In genomic region chr2:224940618-224941017, GRCh38 we compare ENCODE assay signal across 26 cellular contexts.
A peak's percentile ranks its signal among the peaks of the same experiment; 100 is the strongest.
DNase-seq lines count a peak whose midpoint lies in the region; ATAC-seq and TF ChIP-seq lines count a peak whose summit lies in the region.
"Had no signal": no experiment of that assay in that cellular context is flagged by ENCODE, and none has a peak within 500 bp of the region (broad histone marks: within the 10 kb centered on the region; RNA-seq: fewer than 3 reads in every experiment).

No MANE protein-coding gene starts in this region.

- intact Hi-C loops in activated CD4-positive, alpha-beta T cell treated with anti-CD3 and anti-CD28 coated beads for 36 hours (cut with DNase I, micrococcal nuclease), result loop anchor here (5.0 to 10.0 kb wide), 2 partner anchors 1894 to 1897 kb away; partner anchors contain the start of gene RHBDD1 (in 2 of the 2)
- intact Hi-C loops in CD8-positive, alpha-beta T cell (cut with DNase I, micrococcal nuclease), result loop anchor here in 1 of 2 experiments (10.0 kb wide), 2 partner anchors 356 to 1854 kb away; partner anchors contain the start of genes CUL3 and IRS1
- intact Hi-C loops in activated T-helper 1 cell treated with anti-CD3 and anti-CD28 coated beads, Interleukin-12 subunit alpha, Interleukin-12 subunit beta, Interleukin-2, Interleukin-4 antibody, amounts not matched to agents 30 ng/mL and 10 ng/mL and 1 ng/mL, durations not matched to agents 14 hours and 24 hours and 36 hours (cut with micrococcal nuclease), result loop anchor here (5.0 kb wide), 1 partner anchor 913 kb away; no protein-coding TSS in a partner anchor

- no peaks in the 10 kb centered on the region for H3K9me3 Mint-ChIP-seq in activated CD4-positive, alpha-beta T cell treated with anti-CD3 and anti-CD28 coated beads for 36 hours (ENCODE audit: low read depth)
- no peaks in the 10 kb centered on the region for H3K9me3 Mint-ChIP-seq in CD8-positive, alpha-beta T cell
- H3K9me3 Mint-ChIP-seq in activated T-helper 1 cell treated with anti-CD3 and anti-CD28 coated beads, Interleukin-12 subunit alpha, Interleukin-12 subunit beta, Interleukin-2, Interleukin-4 antibody, amounts not matched to agents 30 ng/mL and 10 ng/mL and 1 ng/mL, durations not matched to agents 14 hours and 24 hours and 36 hours, result no peaks in the 10 kb centered on the region
- H3K9me3 Mint-ChIP-seq in stimulated activated effector memory CD8-positive, alpha-beta T cell treated with anti-CD3 and anti-CD28 coated beads, Interleukin-12 subunit alpha, Interleukin-12 subunit beta, amount 100 ng/mL, for 72 hours, result no peaks in the 10 kb centered on the region
- H3K9me3 Mint-ChIP-seq: central memory CD8-positive, alpha-beta T cell; neural crest cell had no signal

- no peaks in the 10 kb centered on the region for H3K36me3 ChIP-seq in CD8-positive, alpha-beta T cell (ENCODE audit: insufficient read depth, low read length)
- H3K36me3 ChIP-seq: right atrium auricular region, upper lobe of right lung had no signal

- peak overlapping the region; percentile 63 for H3K4me3 Mint-ChIP-seq in activated CD4-positive, alpha-beta T cell treated with anti-CD3 and anti-CD28 coated beads for 36 hours
- peak overlapping the region; percentile 43 for H3K4me3 Mint-ChIP-seq in CD8-positive, alpha-beta T cell
- peak overlapping the region; percentile 20 for H3K4me3 Mint-ChIP-seq in activated T-helper 1 cell treated with anti-CD3 and anti-CD28 coated beads, Interleukin-12 subunit alpha, Interleukin-12 subunit beta, Interleukin-2, Interleukin-4 antibody, amounts not matched to agents 30 ng/mL and 10 ng/mL and 1 ng/mL, durations not matched to agents 14 hours and 24 hours and 36 hours
- peak overlapping the region; percentile 24 for H3K4me3 Mint-ChIP-seq in stimulated activated effector memory CD8-positive, alpha-beta T cell treated with anti-CD3 and anti-CD28 coated beads, Interleukin-12 subunit alpha, Interleukin-12 subunit beta, amount 100 ng/mL, for 72 hours
- H3K4me3 Mint-ChIP-seq: central memory CD8-positive, alpha-beta T cell; neural crest cell had no signal

- no peaks in the 10 kb centered on the region for H3K27me3 Mint-ChIP-seq in activated CD4-positive, alpha-beta T cell treated with anti-CD3 and anti-CD28 coated beads for 36 hours
- no peaks in the 10 kb centered on the region for H3K27me3 Mint-ChIP-seq in CD8-positive, alpha-beta T cell (ENCODE audit: low read depth)
- H3K27me3 Mint-ChIP-seq in activated T-helper 1 cell treated with anti-CD3 and anti-CD28 coated beads, Interleukin-12 subunit alpha, Interleukin-12 subunit beta, Interleukin-2, Interleukin-4 antibody, amounts not matched to agents 30 ng/mL and 10 ng/mL and 1 ng/mL, durations not matched to agents 14 hours and 24 hours and 36 hours (ENCODE audit: insufficient read depth), result no peaks in the 10 kb centered on the region
- H3K27me3 Mint-ChIP-seq: central memory CD8-positive, alpha-beta T cell had no signal

- no peaks in the 10 kb centered on the region for H3K27me3 ChIP-seq in CD8-positive, alpha-beta T cell (ENCODE audit: insufficient read depth, low read length)
- H3K27me3 ChIP-seq: right atrium auricular region, spleen, upper lobe of right lung had no signal

- H3K27ac ChIP-seq in CD8-positive, alpha-beta T cell (ENCODE audit: low read depth, low read length), result no peak overlapping the region
- H3K27ac ChIP-seq: parathyroid adenoma, right atrium auricular region, upper lobe of right lung had no signal

- no peak overlapping the region for H3K4me3 ChIP-seq in CD8-positive, alpha-beta T cell (ENCODE audit: low read depth, low read length)
- H3K4me3 ChIP-seq: right atrium auricular region, spleen, upper lobe of right lung had no signal

- no peaks in the 10 kb centered on the region for H3K9me3 ChIP-seq in CD8-positive, alpha-beta T cell (ENCODE audit: low read length)
- H3K9me3 ChIP-seq: Caco-2, right atrium auricular region, spleen, upper lobe of right lung had no signal

- CTCF ChIA-PET in activated CD4-positive, alpha-beta T cell treated with anti-CD3 and anti-CD28 coated beads for 36 hours (lab: Charles Lee), result interaction anchor here (1.0 to 5.1 kb wide), 5 partner anchors 10 to 59 kb away, joined by 3 to 53 read pairs (median 4); no protein-coding TSS in a partner anchor
- CTCF ChIA-PET in CD8-positive, alpha-beta T cell (lab: Charles Lee), result interaction anchor here (0.8 to 10.4 kb wide), 4 partner anchors 8 to 60 kb away, joined by 4 to 63 read pairs (median 5); no protein-coding TSS in a partner anchor

- peak; percentile 56 for DNase-seq in activated CD4-positive, alpha-beta T cell treated with anti-CD3 and anti-CD28 coated beads for 36 hours
- no peak for DNase-seq in activated CD4-positive, alpha-beta T cell treated with anti-CD3 and anti-CD28 coated beads, Interleukin-2, amount 50 U/mL, for 48 hours
- DNase-seq in CD8-positive, alpha-beta T cell, result no peak
- DNase-seq in activated T-helper 1 cell treated with anti-CD3 and anti-CD28 coated beads, Interleukin-12 subunit alpha, Interleukin-12 subunit beta, Interleukin-2, Interleukin-4 antibody, amounts not matched to agents 30 ng/mL and 10 ng/mL and 1 ng/mL, durations not matched to agents 14 hours and 24 hours and 36 hours (ENCODE audit: low spot score), result no peak
- DNase-seq in stimulated activated effector memory CD8-positive, alpha-beta T cell treated with anti-CD3 and anti-CD28 coated beads, Interleukin-12 subunit alpha, Interleukin-12 subunit beta, amount 100 ng/mL, for 72 hours (ENCODE audit: low spot score in 2 of 2), result no peak
- DNase-seq in NOMO-1 treated with dmso at 0.1 percent for 144 hours (lab: John Stamatoyannopoulos, UW; ENCODE audit: unreplicated experiment), result no peak
- DNase-seq in stimulated activated CD4-positive, alpha-beta T cell treated with anti-CD3 and anti-CD28 coated beads, Interleukin-4, amount 100 ng/mL, for 1 hour, result no peak
- DNase-seq in stimulated activated CD4-positive, alpha-beta T cell treated with anti-CD3 and anti-CD28 coated beads, Interleukin-2, amount 100 ng/mL, for 24 hours, result no peak
- DNase-seq: activated CD4-positive, CD25-positive, alpha-beta regulatory T cell treated with anti-CD3 and anti-CD28 coated beads, Interleukin-2, amount 50 U/mL, for 72 hours; activated gamma-delta T cell treated with Interleukin-2 at 50 U/mL for 16 hours; Caco-2; dermis blood vessel endothelial cell; DND-41; H7; islet precursor cell; KG1; NCI-H1436; NCI-H446; NCI-H82; spleen; stimulated activated CD4-positive, alpha-beta T cell treated with anti-CD3 and anti-CD28 coated beads, Interleukin-4, amount 100 ng/mL, for 4 hours; upper lobe of right lung had no signal

- no peak for TF ChIP-seq CTCF in CD8-positive, alpha-beta T cell (IDR thresholded peaks at IDR 0.05)

- H3K27ac Mint-ChIP-seq in activated CD4-positive, alpha-beta T cell treated with anti-CD3 and anti-CD28 coated beads for 36 hours, result peak overlapping the region; percentile 89
- H3K27ac Mint-ChIP-seq in CD8-positive, alpha-beta T cell, result peak overlapping the region; percentile 91
- peak overlapping the region; percentile 61 for H3K27ac Mint-ChIP-seq in activated T-helper 1 cell treated with anti-CD3 and anti-CD28 coated beads, Interleukin-12 subunit alpha, Interleukin-12 subunit beta, Interleukin-2, Interleukin-4 antibody, amounts not matched to agents 30 ng/mL and 10 ng/mL and 1 ng/mL, durations not matched to agents 14 hours and 24 hours and 36 hours
- H3K27ac Mint-ChIP-seq in stimulated activated effector memory CD8-positive, alpha-beta T cell treated with anti-CD3 and anti-CD28 coated beads, Interleukin-12 subunit alpha, Interleukin-12 subunit beta, amount 100 ng/mL, for 72 hours, result peak overlapping the region; percentile 4

- ATAC-seq in activated CD4-positive, alpha-beta T cell treated with anti-CD3 and anti-CD28 coated beads for 36 hours, result peak; percentile 27
- peak; percentile 43 for ATAC-seq in CD8-positive, alpha-beta T cell
- no peak for ATAC-seq in stimulated activated effector memory CD8-positive, alpha-beta T cell treated with anti-CD3 and anti-CD28 coated beads, Interleukin-12 subunit alpha, Interleukin-12 subunit beta, amount 100 ng/mL, for 72 hours
- ATAC-seq: upper lobe of right lung had no signal

- peaks cover 83% of the 10 kb centered on the region for H3K4me1 ChIP-seq in CD8-positive, alpha-beta T cell (ENCODE audit: insufficient read depth, low read length)
- H3K4me1 ChIP-seq: Caco-2, parathyroid adenoma had no signal

- POLR2A ChIA-PET in activated CD4-positive, alpha-beta T cell treated with anti-CD3 and anti-CD28 coated beads for 36 hours (lab: Charles Lee), result interaction anchor here (0.5 to 3.1 kb wide), 2 partner anchors 14 to 1045 kb away, joined by 3 to 21 read pairs; no protein-coding TSS in a partner anchor
- POLR2A ChIA-PET in CD8-positive, alpha-beta T cell (lab: Charles Lee), result interaction anchor here (0.6 to 1.2 kb wide), 2 partner anchors 13 to 61 kb away, joined by 3 to 4 read pairs; no protein-coding TSS in a partner anchor

- H3K4me1 Mint-ChIP-seq in activated CD4-positive, alpha-beta T cell treated with anti-CD3 and anti-CD28 coated beads for 36 hours, result peaks cover 73% of the 10 kb centered on the region
- H3K4me1 Mint-ChIP-seq in CD8-positive, alpha-beta T cell (ENCODE audit: low read depth), result peaks cover 85% of the 10 kb centered on the region
- H3K4me1 Mint-ChIP-seq in activated T-helper 1 cell treated with anti-CD3 and anti-CD28 coated beads, Interleukin-12 subunit alpha, Interleukin-12 subunit beta, Interleukin-2, Interleukin-4 antibody, amounts not matched to agents 30 ng/mL and 10 ng/mL and 1 ng/mL, durations not matched to agents 14 hours and 24 hours and 36 hours (ENCODE audit: low read depth), result peaks cover 85% of the 10 kb centered on the region
- H3K4me1 Mint-ChIP-seq in stimulated activated effector memory CD8-positive, alpha-beta T cell treated with anti-CD3 and anti-CD28 coated beads, Interleukin-12 subunit alpha, Interleukin-12 subunit beta, amount 100 ng/mL, for 72 hours, result peaks cover 72% of the 10 kb centered on the region

- peaks cover 58% of the 10 kb centered on the region for H3K36me3 Mint-ChIP-seq in activated CD4-positive, alpha-beta T cell treated with anti-CD3 and anti-CD28 coated beads for 36 hours (ENCODE audit: low read depth)
- H3K36me3 Mint-ChIP-seq in CD8-positive, alpha-beta T cell, result peaks cover 29% of the 10 kb centered on the region
- H3K36me3 Mint-ChIP-seq in activated T-helper 1 cell treated with anti-CD3 and anti-CD28 coated beads, Interleukin-12 subunit alpha, Interleukin-12 subunit beta, Interleukin-2, Interleukin-4 antibody, amounts not matched to agents 30 ng/mL and 10 ng/mL and 1 ng/mL, durations not matched to agents 14 hours and 24 hours and 36 hours (ENCODE audit: low read depth), result peaks cover 34% of the 10 kb centered on the region
- H3K36me3 Mint-ChIP-seq in stimulated activated effector memory CD8-positive, alpha-beta T cell treated with anti-CD3 and anti-CD28 coated beads, Interleukin-12 subunit alpha, Interleukin-12 subunit beta, amount 100 ng/mL, for 72 hours, result peaks cover 49% of the 10 kb centered on the region

Comparison
In these comparisons a context has a peak if more than half of its experiments do, and no peak if none do; other contexts are left out.
1. H3K27ac Mint-ChIP-seq: peak in every context shown above with its lines; median percentile 91 in CD8-positive, alpha-beta T cell; 89 in activated CD4-positive, alpha-beta T cell treated with anti-CD3 and anti-CD28 coated beads for 36 hours; 61 in activated T-helper 1 cell treated with anti-CD3 and anti-CD28 coated beads, Interleukin-12 subunit alpha, Interleukin-12 subunit beta, Interleukin-2, Interleukin-4 antibody, amounts not matched to agents 30 ng/mL and 10 ng/mL and 1 ng/mL, durations not matched to agents 14 hours and 24 hours and 36 hours; 4 in stimulated activated effector memory CD8-positive, alpha-beta T cell treated with anti-CD3 and anti-CD28 coated beads, Interleukin-12 subunit alpha, Interleukin-12 subunit beta, amount 100 ng/mL, for 72 hours.